In genomic region chr5:97192580-97193421, GRCh38 we compare ENCODE assay signal across 10 cellular contexts. TPM values are rescaled to one million over a fixed set of nuclear protein-coding genes. Genes with fewer than 3 reads are reported as not detected.
DNase-seq lines count a peak whose midpoint lies in the region; ATAC-seq and TF ChIP-seq lines count a peak whose summit lies in the region.
"Had no signal": no experiment of that assay in that cellular context is flagged by ENCODE, and none has a peak within 500 bp of the region (broad histone marks: within the 10 kb centered on the region; RNA-seq: fewer than 3 reads in every experiment).

No MANE protein-coding gene starts in this region.

- H2AK5ac ChIP-seq in mesenchymal stem cell (ENCODE audit: low read length, severe bottlenecking) = no peak overlapping the region

- no peaks in the 10 kb centered on the region for H3K9me3 ChIP-seq in mesenchymal stem cell (ENCODE audit: control insufficient read depth, low read length)
- no peaks in the 10 kb centered on the region for H3K9me3 ChIP-seq in CD8-positive, alpha-beta T cell (ENCODE audit: low read length)

- H3K4me1 Mint-ChIP-seq in activated naive CD4-positive, alpha-beta T cell treated with anti-CD3 and anti-CD28 coated beads, Interleukin-2, amount 10 ng/mL, durations not matched to agents 7 days and 5 days = peaks cover 15% of the 10 kb centered on the region
- peaks cover 6% of the 10 kb centered on the region for H3K4me1 Mint-ChIP-seq in CD8-positive, alpha-beta T cell (ENCODE audit: low read depth)

- peaks cover 23% of the 10 kb centered on the region for H3K9me3 Mint-ChIP-seq in activated naive CD4-positive, alpha-beta T cell treated with anti-CD3 and anti-CD28 coated beads, Interleukin-2, amount 10 ng/mL, durations not matched to agents 7 days and 5 days
- peaks cover 10% of the 10 kb centered on the region for H3K9me3 Mint-ChIP-seq in CD8-positive, alpha-beta T cell

- H3K14ac ChIP-seq in mesenchymal stem cell (ENCODE audit: low read length in 2 of 2) = no peak overlapping the region

- no peak overlapping the region for H2BK15ac ChIP-seq in mesenchymal stem cell (ENCODE audit: low read depth, poor library complexity, severe bottlenecking)

- H3K27ac ChIP-seq in mesenchymal stem cell (ENCODE audit: low read length, poor library complexity, severe bottlenecking) = peak overlapping the region; percentile 58
- H3K27ac ChIP-seq in CD8-positive, alpha-beta T cell (ENCODE audit: low read depth, low read length) = no peak overlapping the region
- H3K27ac ChIP-seq: right atrium auricular region had no signal

- H3K27me3 ChIP-seq in mesenchymal stem cell (ENCODE audit: control insufficient read depth in 1 of 2, insufficient read depth in 1 of 2, low read length in 2 of 2) = no peaks in the 10 kb centered on the region
- no peaks in the 10 kb centered on the region for H3K27me3 ChIP-seq in CD8-positive, alpha-beta T cell (ENCODE audit: insufficient read depth, low read length)
- H3K27me3 ChIP-seq: right atrium auricular region had no signal

- H2BK12ac ChIP-seq in mesenchymal stem cell (ENCODE audit: low read length in 2 of 2) = no peak overlapping the region

- H3K9ac ChIP-seq in mesenchymal stem cell (ENCODE audit: low read length) = no peak overlapping the region

- 66% methylated on average over 7 of the region's 7 CpGs for WGBS in mesenchymal stem cell

- POLR2A ChIA-PET in CD8-positive, alpha-beta T cell (lab: Charles Lee) = no interaction called here

- no peak overlapping the region for H3K4me2 ChIP-seq in mesenchymal stem cell (ENCODE audit: low read length, poor library complexity, severe bottlenecking)

- peaks cover 4% of the 10 kb centered on the region for H3K27me3 Mint-ChIP-seq in activated naive CD4-positive, alpha-beta T cell treated with anti-CD3 and anti-CD28 coated beads, Interleukin-2, amount 10 ng/mL, durations not matched to agents 7 days and 5 days
- peaks cover 3% of the 10 kb centered on the region for H3K27me3 Mint-ChIP-seq in CD8-positive, alpha-beta T cell (ENCODE audit: low read depth)

- no peak overlapping the region for H3K4me3 ChIP-seq in mesenchymal stem cell (ENCODE audit: insufficient read depth in 1 of 2, low read depth in 1 of 2, low read length in 2 of 2)
- H3K4me3 ChIP-seq in CD8-positive, alpha-beta T cell (ENCODE audit: low read depth, low read length) = no peak overlapping the region
- H3K4me3 ChIP-seq: right atrium auricular region had no signal

- no peaks in the 10 kb centered on the region for H3K36me3 ChIP-seq in mesenchymal stem cell (ENCODE audit: control insufficient read depth in 1 of 2, insufficient read depth in 2 of 2, low read depth in 1 of 2, low read length in 2 of 2)
- no peaks in the 10 kb centered on the region for H3K36me3 ChIP-seq in CD8-positive, alpha-beta T cell (ENCODE audit: insufficient read depth, low read length)
- H3K36me3 ChIP-seq: right atrium auricular region had no signal

- intact Hi-C loops in CD8-positive, alpha-beta T cell (cut with DNase I, micrococcal nuclease) = no loop called here

- H3K4me3 Mint-ChIP-seq in activated naive CD4-positive, alpha-beta T cell treated with anti-CD3 and anti-CD28 coated beads, Interleukin-2, amount 10 ng/mL, durations not matched to agents 7 days and 5 days = no peak overlapping the region
- no peak overlapping the region for H3K4me3 Mint-ChIP-seq in CD8-positive, alpha-beta T cell

- ATAC-seq in GM18870 (IDR thresholded peaks at IDR 0.05; ENCODE audit: unreplicated experiment) (peak; percentile 75), HG02678 (IDR thresholded peaks at IDR 0.05; ENCODE audit: unreplicated experiment) (peak; percentile 58)
- no peak for ATAC-seq in CD8-positive, alpha-beta T cell

- H3K36me3 Mint-ChIP-seq in activated naive CD4-positive, alpha-beta T cell treated with anti-CD3 and anti-CD28 coated beads, Interleukin-2, amount 10 ng/mL, durations not matched to agents 7 days and 5 days = peaks cover 2% of the 10 kb centered on the region
- H3K36me3 Mint-ChIP-seq in CD8-positive, alpha-beta T cell = no peaks in the 10 kb centered on the region

- CTCF ChIA-PET in activated naive CD4-positive, alpha-beta T cell treated with anti-CD3 and anti-CD28 coated beads, Interleukin-2, amount 10 ng/mL, durations not matched to agents 7 days and 5 days (lab: Charles Lee) = no interaction called here
- CTCF ChIA-PET in CD8-positive, alpha-beta T cell (lab: Charles Lee) = no interaction called here

- no peak overlapping the region for H4K8ac ChIP-seq in mesenchymal stem cell (ENCODE audit: low read length)

- no peak overlapping the region for H3K18ac ChIP-seq in mesenchymal stem cell (ENCODE audit: low read depth in 1 of 2, low read length in 2 of 2)

- no peak for TF ChIP-seq CTCF in CD8-positive, alpha-beta T cell (IDR thresholded peaks at IDR 0.05)

- H2AFZ ChIP-seq in mesenchymal stem cell (ENCODE audit: low read depth, low read length) = no peak overlapping the region

- H3K27ac Mint-ChIP-seq in activated naive CD4-positive, alpha-beta T cell treated with anti-CD3 and anti-CD28 coated beads, Interleukin-2, amount 10 ng/mL, durations not matched to agents 7 days and 5 days = no peak overlapping the region
- H3K27ac Mint-ChIP-seq in CD8-positive, alpha-beta T cell = no peak overlapping the region

- H3K23ac ChIP-seq in mesenchymal stem cell (ENCODE audit: low read length in 2 of 2) = no peak overlapping the region

- no peak overlapping the region for H2BK5ac ChIP-seq in mesenchymal stem cell (ENCODE audit: low read depth, low read length, poor library complexity, severe bottlenecking)

- H3K4me1 ChIP-seq in mesenchymal stem cell (ENCODE audit: control insufficient read depth, insufficient read depth, low read depth, low read length) = no peaks in the 10 kb centered on the region
- H3K4me1 ChIP-seq in CD8-positive, alpha-beta T cell (ENCODE audit: insufficient read depth, low read length) = peaks cover 8% of the 10 kb centered on the region
- H3K4me1 ChIP-seq: right atrium auricular region had no signal

- DNase-seq in NCI-H2107 treated with DMSO at 0.1 percent for 48 hours (lab: John Stamatoyannopoulos, UW; ENCODE audit: unreplicated experiment) (peak; percentile 46), mesenchymal stem cell (peak; percentile 72), D341Med (ENCODE audit: low spot score) (no peak), GM03348 (ENCODE audit: low spot score) (no peak)
- no peak for DNase-seq in activated naive CD4-positive, alpha-beta T cell treated with anti-CD3 and anti-CD28 coated beads, Interleukin-2, amount 10 ng/mL, durations not matched to agents 7 days and 5 days
- DNase-seq in CD8-positive, alpha-beta T cell = no peak
- DNase-seq: foreskin melanocyte had no signal

- no peak overlapping the region for H4K91ac ChIP-seq in mesenchymal stem cell (ENCODE audit: low read length)

- no peak overlapping the region for H2BK120ac ChIP-seq in mesenchymal stem cell (ENCODE audit: low read depth, low read length)

- H3K4ac ChIP-seq in mesenchymal stem cell (ENCODE audit: low read depth in 1 of 2, low read length in 2 of 2) = no peak overlapping the region

- H3K79me1 ChIP-seq in mesenchymal stem cell (replicated peaks; ENCODE audit: low read length, poor library complexity, severe bottlenecking) = peaks cover 2% of the 10 kb centered on the region

RNA-seq across cellular contexts. Expression of gene RIOK2, which starts 9.8 kb away (rescaled TPM):
- 25.9 TPM for polyA plus RNA-seq in mesenchymal stem cell (2013, experiment 1 of 2)
- 26.7 TPM for polyA plus RNA-seq in mesenchymal stem cell (2013, experiment 2 of 2)
- 10 to 100 TPM; 29.2 to 29.6 TPM for total RNA-seq in CD8-positive, alpha-beta T cell

RNA-seq across cellular contexts. Expression of gene LIX1, which starts 50.4 kb away (rescaled TPM):
- not detected for polyA plus RNA-seq in mesenchymal stem cell (2013, experiment 1 of 2)
- polyA plus RNA-seq in mesenchymal stem cell (2013, experiment 2 of 2) = not detected
- not detected for total RNA-seq in CD8-positive, alpha-beta T cell
- total RNA-seq: right atrium auricular region had no signal

Comparison
In these comparisons a context has a peak if more than half of its experiments do, and no peak if none do; other contexts are left out.
1. DNase-seq: peak in NCI-H2107 treated with DMSO at 0.1 percent for 48 hours (single experiment) and mesenchymal stem cell (single experiment); none in D341Med (single experiment), activated naive CD4-positive, alpha-beta T cell treated with anti-CD3 and anti-CD28 coated beads, Interleukin-2, amount 10 ng/mL, durations not matched to agents 7 days and 5 days (single experiment), GM03348 (single experiment) and CD8-positive, alpha-beta T cell (0 of 7).